In the genomic region with DNA sequence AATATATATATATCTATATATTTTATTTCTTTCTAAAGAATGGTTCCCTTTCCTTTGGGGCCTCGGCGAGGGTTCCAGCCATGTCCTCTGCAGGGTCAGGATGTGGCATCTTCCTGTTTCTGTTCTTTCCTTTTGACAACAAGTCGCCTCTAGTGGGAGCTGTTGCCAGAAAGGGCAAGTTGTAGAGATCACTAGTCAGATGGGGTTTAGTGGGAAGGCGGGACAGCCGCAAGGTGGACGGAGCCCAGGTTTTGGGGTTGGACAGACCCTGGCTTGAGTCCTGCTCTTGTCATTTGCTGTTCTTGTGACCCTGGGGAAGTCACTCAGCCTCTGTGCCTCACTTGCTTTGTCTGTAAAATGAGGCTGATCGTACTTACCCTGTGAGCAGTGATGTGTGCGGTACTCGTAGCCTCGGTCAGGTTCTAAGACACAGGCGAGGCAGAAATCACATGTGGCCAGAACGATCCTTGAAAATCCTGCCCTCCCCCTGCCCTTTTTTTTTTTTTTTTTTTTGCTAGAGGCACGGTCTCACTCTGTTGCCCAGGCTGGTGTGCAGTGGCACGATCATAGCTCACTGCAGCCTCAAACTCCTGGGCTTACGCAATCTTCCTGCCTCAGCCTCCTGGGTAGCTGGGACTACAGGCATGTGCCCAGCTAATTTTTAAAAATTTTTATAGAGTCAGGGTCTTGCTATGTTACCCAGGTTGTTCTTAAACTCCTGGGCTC, we compare ENCODE assay signal across 9 cellular contexts.
DNase-seq lines count a peak whose midpoint lies in the region; FAIRE-seq and TF ChIP-seq lines count a peak whose summit lies in the region.
"Had no signal": no experiment of that assay in that cellular context is flagged by ENCODE, and none has a peak within 500 bp of the region (broad histone marks: within the 10 kb centered on the region; RNA-seq: fewer than 3 reads in every experiment).

No MANE protein-coding gene starts in this region.

- H3K9ac ChIP-seq in OCI-LY3 (ENCODE audit: low read length) (no peak overlapping the region), fibroblast of lung (ENCODE audit: insufficient read depth, low read length) (no peak overlapping the region)

- DNase-seq in AG04449 (ENCODE audit: low read depth, low spot score) (no peak), GM06990 (ENCODE audit: extremely low read depth, insufficient read length) (no peak), fibroblast of lung (ENCODE audit: low read depth in 2 of 2) (no peak), mesothelial cell of epicardium (ENCODE audit: low spot score in 2 of 2, unreplicated experiment in 2 of 2) (no peak), NCI-H345 (lab: John Stamatoyannopoulos, UW) (no peak), hepatic stellate cell (ENCODE audit: low spot score) (no peak), GM19239 (ENCODE audit: insufficient read length, low spot score) (no peak)

- CTCF ChIA-PET in AG04449 (lab: Yijun Ruan, JAX), result interaction anchor here (1.0 to 1.5 kb wide), 3 partner anchors 13 to 321 kb away, joined by 3 to 4 read pairs (median 4); no protein-coding TSS in a partner anchor

- H3K27me3 ChIP-seq in GM06990 (replicated peaks; ENCODE audit: control insufficient read depth, insufficient read depth, low read length) (no peaks in the 10 kb centered on the region), OCI-LY3 (ENCODE audit: low read depth, low read length) (no peaks in the 10 kb centered on the region), fibroblast of lung (ENCODE audit: control insufficient read depth, insufficient read depth, low read length) (no peaks in the 10 kb centered on the region)

- H3K4me3 Mint-ChIP-seq in mesothelial cell of epicardium, result no peak overlapping the region

- H3K4me1 ChIP-seq in OCI-LY3 (ENCODE audit: low read length), result peaks cover 7% of the 10 kb centered on the region; the same call in 1 of the 2 replicates
- no peaks in the 10 kb centered on the region for H3K4me1 ChIP-seq in fibroblast of lung (ENCODE audit: control insufficient read depth, extremely low read depth, insufficient read depth, low read length)

- H3K27ac Mint-ChIP-seq in mesothelial cell of epicardium, result no peak overlapping the region

- H4K20me1 ChIP-seq in OCI-LY3 (ENCODE audit: insufficient read depth, low read length) (peaks cover 2% of the 10 kb centered on the region; the same call in 1 of the 2 replicates), fibroblast of lung (ENCODE audit: control insufficient read depth, extremely low read depth, insufficient read depth, low read length) (no peaks in the 10 kb centered on the region)

- H3K27ac ChIP-seq in OCI-LY3 (ENCODE audit: low read length), result no peak overlapping the region
- H3K27ac ChIP-seq in fibroblast of lung (ENCODE audit: insufficient read depth, low read length), result no peak overlapping the region

- no peak overlapping the region for H3K4me3 ChIP-seq in AG04449 (ENCODE audit: low read depth, low read length)
- H3K4me3 ChIP-seq in GM06990 (replicated peaks; ENCODE audit: low read depth, low read length), result no peak overlapping the region
- no peak overlapping the region for H3K4me3 ChIP-seq in OCI-LY3 (ENCODE audit: low read length)
- no peak overlapping the region for H3K4me3 ChIP-seq in fibroblast of lung (replicated peaks in 1 of 4; ENCODE audit: control extremely low read depth in 1 of 4, insufficient read depth in 1 of 4, low read depth in 3 of 4, low read length in 4 of 4)

- H3K36me3 Mint-ChIP-seq in mesothelial cell of epicardium, result peaks cover 35% of the 10 kb centered on the region

- no peaks in the 10 kb centered on the region for H3K9me3 Mint-ChIP-seq in mesothelial cell of epicardium

- no peak for FAIRE-seq in GM19239 (lab: Jason Lieb, UNC)
- FAIRE-seq: GM18507 had no signal

- H3K36me3 ChIP-seq in GM06990 (ENCODE audit: control insufficient read depth, insufficient read depth, low read length) (peaks cover 30% of the 10 kb centered on the region), OCI-LY3 (replicated peaks; ENCODE audit: low read depth, low read length) (peaks cover 40% of the 10 kb centered on the region), fibroblast of lung (ENCODE audit: control insufficient read depth, insufficient read depth, low read length) (peaks cover 28% of the 10 kb centered on the region)

- H2AFZ ChIP-seq in OCI-LY3 (ENCODE audit: low read depth, low read length) (no peak overlapping the region), fibroblast of lung (ENCODE audit: low read length) (no peak overlapping the region)

- POLR2A ChIA-PET in AG04449 (lab: Yijun Ruan, JAX), result no interaction called here

- H3K9me3 ChIP-seq in OCI-LY3 (ENCODE audit: insufficient read depth, low read length) (no peaks in the 10 kb centered on the region), fibroblast of lung (ENCODE audit: control insufficient read depth, insufficient read depth, low read depth, low read length) (no peaks in the 10 kb centered on the region)

- no peaks in the 10 kb centered on the region for H3K4me1 Mint-ChIP-seq in mesothelial cell of epicardium

- no peaks in the 10 kb centered on the region for H3K79me2 ChIP-seq in OCI-LY3 (ENCODE audit: low read length)
- H3K79me2 ChIP-seq in fibroblast of lung (ENCODE audit: control insufficient read depth, insufficient read depth, low read length), result no peaks in the 10 kb centered on the region

- no peak overlapping the region for H3K4me2 ChIP-seq in OCI-LY3 (ENCODE audit: low read length)
- no peak overlapping the region for H3K4me2 ChIP-seq in fibroblast of lung (ENCODE audit: extremely low read depth, insufficient read depth, low read length)

- no peaks in the 10 kb centered on the region for H3K27me3 Mint-ChIP-seq in mesothelial cell of epicardium (ENCODE audit: low read depth)

- TF ChIP-seq CTCF in AG04449 (IDR thresholded peaks at IDR 0.05; ENCODE audit: insufficient read depth, low read length, missing control alignments), result peak; percentile 6
- peak; percentile 52 for TF ChIP-seq CTCF in GM06990 (IDR thresholded peaks at IDR 0.05; ENCODE audit: insufficient read depth, low read length, poor library complexity, severe bottlenecking)
- peak; percentile 31 for TF ChIP-seq CTCF in OCI-LY3 (IDR thresholded peaks at IDR 0.05; ENCODE audit: low read depth, low read length)
- peak; percentile 32 to 33 for TF ChIP-seq CTCF in fibroblast of lung (conservative IDR thresholded peaks at IDR 0.05 in 1 of 2, IDR thresholded peaks at IDR 0.05 in 1 of 2; ENCODE audit: low read depth in 1 of 2, low read length in 2 of 2)
- no peak for TF ChIP-seq CTCF in mesothelial cell of epicardium (IDR thresholded peaks at IDR 0.05; ENCODE audit: unreplicated experiment)
